In genomic region chr19:45092747-45093678, GRCh38 we compare ENCODE assay signal across 8 cellular contexts. TPM values are rescaled to one million over a fixed set of nuclear protein-coding genes. Genes with fewer than 3 reads are reported as not detected.
DNase-seq lines count a peak whose midpoint lies in the region; ATAC-seq and TF ChIP-seq lines count a peak whose summit lies in the region.

A gene with protein sequence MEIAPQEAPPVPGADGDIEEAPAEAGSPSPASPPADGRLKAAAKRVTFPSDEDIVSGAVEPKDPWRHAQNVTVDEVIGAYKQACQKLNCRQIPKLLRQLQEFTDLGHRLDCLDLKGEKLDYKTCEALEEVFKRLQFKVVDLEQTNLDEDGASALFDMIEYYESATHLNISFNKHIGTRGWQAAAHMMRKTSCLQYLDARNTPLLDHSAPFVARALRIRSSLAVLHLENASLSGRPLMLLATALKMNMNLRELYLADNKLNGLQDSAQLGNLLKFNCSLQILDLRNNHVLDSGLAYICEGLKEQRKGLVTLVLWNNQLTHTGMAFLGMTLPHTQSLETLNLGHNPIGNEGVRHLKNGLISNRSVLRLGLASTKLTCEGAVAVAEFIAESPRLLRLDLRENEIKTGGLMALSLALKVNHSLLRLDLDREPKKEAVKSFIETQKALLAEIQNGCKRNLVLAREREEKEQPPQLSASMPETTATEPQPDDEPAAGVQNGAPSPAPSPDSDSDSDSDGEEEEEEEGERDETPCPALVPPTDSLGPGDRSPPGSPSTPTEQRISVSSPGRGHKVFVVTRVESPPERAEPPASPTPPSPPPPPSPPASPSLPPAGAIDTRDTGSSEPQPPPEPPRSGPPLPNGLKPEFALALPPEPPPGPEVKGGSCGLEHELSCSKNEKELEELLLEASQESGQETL (plus strand): TSS chr19:45093179. CDS start chr19:45093326, 147 bp downstream.

- TF ChIP-seq POLR2A in prostate gland (IDR thresholded peaks at IDR 0.05): peak; percentile 50

- H3K4me1 ChIP-seq in prostate gland (replicated peaks): peaks cover 22% of the 10 kb centered on the region

- peak; percentile 95 for DNase-seq in NCI-H187 treated with DMSO at 0.1 percent for 48 hours (lab: John Stamatoyannopoulos, UW)
- DNase-seq in T-helper 2 cell: peak; percentile 76 to 97 (median 89)
- peak; percentile 23 to 93 (median 85) for DNase-seq in amygdala (lab: John Stamatoyannopoulos, UW)
- peak; percentile 96 for DNase-seq in left ventricle myocardium superior
- peak; percentile 92 for DNase-seq in prostate gland (ENCODE audit: low spot score)
- peak; percentile 95 for DNase-seq in ureter (ENCODE audit: low spot score)

- H3K27me3 ChIP-seq in prostate gland (replicated peaks; ENCODE audit: insufficient read depth): no peaks in the 10 kb centered on the region

- TF ChIP-seq CTCF in GM12873 (IDR thresholded peaks at IDR 0.05; ENCODE audit: insufficient read depth, low read depth, low read length, missing control alignments): peak; percentile 22
- TF ChIP-seq CTCF in prostate gland (IDR thresholded peaks at IDR 0.05): peak in 3 of 4 experiments; percentile 12 to 61 (median 60)

- under 1% methylated on average over 99 of the region's 103 CpGs for WGBS in prostate gland

- ATAC-seq in HG02870 (IDR thresholded peaks at IDR 0.05; ENCODE audit: unreplicated experiment) (peak; percentile 53), left ventricle myocardium superior (peak; percentile 91)

- H3K36me3 ChIP-seq in prostate gland: no peaks in the 10 kb centered on the region

- intact Hi-C loops in left ventricle myocardium superior (cut with micrococcal nuclease) (no loop called here), prostate gland (cut with DNase I) (no loop called here)

- H3K9me3 ChIP-seq in prostate gland: no peaks in the 10 kb centered on the region

- peak within 1 kb of the TSS; percentile 84 to 99 for H3K4me3 ChIP-seq in prostate gland

- peak within 1 kb of the TSS; percentile 83 to 88 for H3K27ac ChIP-seq in prostate gland

RNA-seq across cellular contexts. Expression of the gene that starts here (rescaled TPM):
- total RNA-seq in left ventricle myocardium superior: 16.0 TPM
- total RNA-seq in prostate gland: 10 to 100 TPM; 50.1 to 90.3 TPM
- total RNA-seq in ureter: 89.3 TPM

Comparison
In these comparisons a context has a peak if more than half of its experiments do, and no peak if none do; other contexts are left out.
1. Peak in every context shown above with its lines: DNase-seq, ATAC-seq, H3K4me3 ChIP-seq and H3K27ac ChIP-seq.